8 cellular contexts compared by ENCODE assay signal in genomic region chr16:68644715-68645493, GRCh38. TPM values are rescaled to one million over a fixed set of nuclear protein-coding genes. Genes with fewer than 3 reads are reported as not detected.
DNase-seq lines count a peak whose midpoint lies in the region; ATAC-seq and TF ChIP-seq lines count a peak whose summit lies in the region.

Gene CDH3 (plus strand): TSS chr16:68645310. CDS start chr16:68645380, 70 bp downstream.

- intact Hi-C loops in activated B cell treated with CpG ODN at 0.5 μM for 24 hours (cut with micrococcal nuclease): no loop called here

- no peaks in the 10 kb centered on the region for H3K36me3 Mint-ChIP-seq in activated B cell treated with CpG ODN at 0.5 μM for 24 hours (ENCODE audit: low read depth)

- no peaks in the 10 kb centered on the region for H3K9me3 Mint-ChIP-seq in activated B cell treated with CpG ODN at 0.5 μM for 24 hours

- H3K27ac ChIP-seq in BLaER1 treated with 17β-estradiol and CSF1 and Interleukin-3, amounts not matched to agents 10 nM and 100 nM: peak within 1 kb of the TSS in 8 of 11 experiments; percentile 40 to 77 (median 70); a peak in 16 of 22 replicates

- POLR2A ChIA-PET in activated B cell treated with CpG ODN at 0.5 μM for 24 hours (lab: Charles Lee): interaction anchor here (0.7 kb wide), 1 partner anchor 78 kb away, joined by 3 read pairs; no protein-coding TSS in a partner anchor

- peaks cover 0 to 33% (median 5%) of the 10 kb centered on the region in 11 experiments; a peak in 7 of 22 replicates for H4K20me1 ChIP-seq in BLaER1 treated with 17β-estradiol and CSF1 and Interleukin-3, amounts not matched to agents 10 nM and 100 nM

- H3K4me3 Mint-ChIP-seq in activated B cell treated with CpG ODN at 0.5 μM for 24 hours: peak within 1 kb of the TSS; percentile 67

- no peak within 1 kb of the TSS for H3K27ac Mint-ChIP-seq in activated B cell treated with CpG ODN at 0.5 μM for 24 hours

- peak within 1 kb of the TSS; percentile 96 to 100 (median 99) for H3K4me2 ChIP-seq in BLaER1 treated with 17β-estradiol and CSF1 and Interleukin-3, amounts not matched to agents 10 nM and 100 nM

- H3K27me3 Mint-ChIP-seq in activated B cell treated with CpG ODN at 0.5 μM for 24 hours: peaks cover 53% of the 10 kb centered on the region

- peaks cover 25 to 47% (median 39%) of the 10 kb centered on the region in 10 experiments for H3K4me1 ChIP-seq in BLaER1 treated with 17β-estradiol and CSF1 and Interleukin-3, amounts not matched to agents 10 nM and 100 nM

- H3K36me3 ChIP-seq in BLaER1 treated with 17β-estradiol and CSF1 and Interleukin-3, amounts not matched to agents 10 nM and 100 nM: no peaks in the 10 kb centered on the region

- no peaks in the 10 kb centered on the region for H3K9me3 ChIP-seq in BLaER1 treated with 17β-estradiol and CSF1 and Interleukin-3, amounts not matched to agents 10 nM and 100 nM (replicated peaks in 1 of 11)

- peaks cover 65 to 83% (median 80%) of the 10 kb centered on the region in 11 experiments for H3K27me3 ChIP-seq in BLaER1 treated with 17β-estradiol and CSF1 and Interleukin-3, amounts not matched to agents 10 nM and 100 nM

- CTCF ChIA-PET in activated B cell treated with CpG ODN at 0.5 μM for 24 hours (lab: Charles Lee): interaction anchor here (1.3 kb wide), 1 partner anchor 55 kb away, joined by 5 read pairs; no protein-coding TSS in a partner anchor

- DNase-seq in HPDE6-E6E7 (ENCODE audit: extremely low spot score) (peak; percentile 98), activated B cell treated with CpG ODN at 0.5 μM for 24 hours (peak; percentile 20), fibroblast of villous mesenchyme (ENCODE audit: low read depth) (peak; percentile 29), retina (peak; percentile 76)
- DNase-seq in activated CD4-positive, CD25-positive, alpha-beta regulatory T cell treated with anti-CD3 and anti-CD28 coated beads, Interleukin-2, amount 50 U/mL, for 72 hours: no peak

- peak within 1 kb of the TSS; percentile 38 to 80 (median 62); a peak in 20 of 22 replicates for H3K9ac ChIP-seq in BLaER1 treated with 17β-estradiol and CSF1 and Interleukin-3, amounts not matched to agents 10 nM and 100 nM

- H3K4me1 Mint-ChIP-seq in activated B cell treated with CpG ODN at 0.5 μM for 24 hours: peaks cover 14% of the 10 kb centered on the region

- peak; percentile 67 for ATAC-seq in activated B cell treated with CpG ODN at 0.5 μM for 24 hours (ENCODE audit: low read depth)
- no peak for ATAC-seq in HG03280 (IDR thresholded peaks at IDR 0.05; ENCODE audit: unreplicated experiment)
- ATAC-seq in GM18907 (IDR thresholded peaks at IDR 0.05; ENCODE audit: unreplicated experiment): no peak

- peak within 1 kb of the TSS; percentile 49 to 68 (median 62) for H3K4me3 ChIP-seq in BLaER1 treated with 17β-estradiol and CSF1 and Interleukin-3, amounts not matched to agents 10 nM and 100 nM
- no peak within 1 kb of the TSS for H3K4me3 ChIP-seq in fibroblast of villous mesenchyme (ENCODE audit: low read depth, low read length)

- no peak for TF ChIP-seq CTCF in activated B cell treated with CpG ODN at 0.5 μM for 24 hours (IDR thresholded peaks at IDR 0.05)
- TF ChIP-seq CTCF in fibroblast of villous mesenchyme (IDR thresholded peaks at IDR 0.05; ENCODE audit: insufficient read depth, low read depth, low read length): no peak

RNA-seq across cellular contexts. Expression of gene CDH3, which starts in this region (rescaled TPM):
- total RNA-seq in activated B cell treated with CpG ODN at 0.5 μM for 24 hours (not detected in 2 replicates), fibroblast of villous mesenchyme (0.32 and 2.2 TPM in 2 replicates)

Comparison
In these comparisons a context has a peak if more than half of its experiments do, and no peak if none do; other contexts are left out.
1. Peak in DNase-seq and ATAC-seq in activated B cell treated with CpG ODN at 0.5 μM for 24 hours; RNA of the gene not detected or under 1 TPM.